In genomic region chr19:48954011-48954594, GRCh38 we compare ENCODE assay signal across 1 cellular context.
TF ChIP-seq lines count a peak whose summit lies in the region.

No MANE protein-coding gene starts in this region.

TF ChIP-seq in GM23338, 12 proteins besides CTCF, POLR2A, EP300 and RAD21 (continued from another document):
- TF ChIP-seq ETS1 (IDR thresholded peaks at IDR 0.05), result no peak
- TF ChIP-seq, protein P1, sequence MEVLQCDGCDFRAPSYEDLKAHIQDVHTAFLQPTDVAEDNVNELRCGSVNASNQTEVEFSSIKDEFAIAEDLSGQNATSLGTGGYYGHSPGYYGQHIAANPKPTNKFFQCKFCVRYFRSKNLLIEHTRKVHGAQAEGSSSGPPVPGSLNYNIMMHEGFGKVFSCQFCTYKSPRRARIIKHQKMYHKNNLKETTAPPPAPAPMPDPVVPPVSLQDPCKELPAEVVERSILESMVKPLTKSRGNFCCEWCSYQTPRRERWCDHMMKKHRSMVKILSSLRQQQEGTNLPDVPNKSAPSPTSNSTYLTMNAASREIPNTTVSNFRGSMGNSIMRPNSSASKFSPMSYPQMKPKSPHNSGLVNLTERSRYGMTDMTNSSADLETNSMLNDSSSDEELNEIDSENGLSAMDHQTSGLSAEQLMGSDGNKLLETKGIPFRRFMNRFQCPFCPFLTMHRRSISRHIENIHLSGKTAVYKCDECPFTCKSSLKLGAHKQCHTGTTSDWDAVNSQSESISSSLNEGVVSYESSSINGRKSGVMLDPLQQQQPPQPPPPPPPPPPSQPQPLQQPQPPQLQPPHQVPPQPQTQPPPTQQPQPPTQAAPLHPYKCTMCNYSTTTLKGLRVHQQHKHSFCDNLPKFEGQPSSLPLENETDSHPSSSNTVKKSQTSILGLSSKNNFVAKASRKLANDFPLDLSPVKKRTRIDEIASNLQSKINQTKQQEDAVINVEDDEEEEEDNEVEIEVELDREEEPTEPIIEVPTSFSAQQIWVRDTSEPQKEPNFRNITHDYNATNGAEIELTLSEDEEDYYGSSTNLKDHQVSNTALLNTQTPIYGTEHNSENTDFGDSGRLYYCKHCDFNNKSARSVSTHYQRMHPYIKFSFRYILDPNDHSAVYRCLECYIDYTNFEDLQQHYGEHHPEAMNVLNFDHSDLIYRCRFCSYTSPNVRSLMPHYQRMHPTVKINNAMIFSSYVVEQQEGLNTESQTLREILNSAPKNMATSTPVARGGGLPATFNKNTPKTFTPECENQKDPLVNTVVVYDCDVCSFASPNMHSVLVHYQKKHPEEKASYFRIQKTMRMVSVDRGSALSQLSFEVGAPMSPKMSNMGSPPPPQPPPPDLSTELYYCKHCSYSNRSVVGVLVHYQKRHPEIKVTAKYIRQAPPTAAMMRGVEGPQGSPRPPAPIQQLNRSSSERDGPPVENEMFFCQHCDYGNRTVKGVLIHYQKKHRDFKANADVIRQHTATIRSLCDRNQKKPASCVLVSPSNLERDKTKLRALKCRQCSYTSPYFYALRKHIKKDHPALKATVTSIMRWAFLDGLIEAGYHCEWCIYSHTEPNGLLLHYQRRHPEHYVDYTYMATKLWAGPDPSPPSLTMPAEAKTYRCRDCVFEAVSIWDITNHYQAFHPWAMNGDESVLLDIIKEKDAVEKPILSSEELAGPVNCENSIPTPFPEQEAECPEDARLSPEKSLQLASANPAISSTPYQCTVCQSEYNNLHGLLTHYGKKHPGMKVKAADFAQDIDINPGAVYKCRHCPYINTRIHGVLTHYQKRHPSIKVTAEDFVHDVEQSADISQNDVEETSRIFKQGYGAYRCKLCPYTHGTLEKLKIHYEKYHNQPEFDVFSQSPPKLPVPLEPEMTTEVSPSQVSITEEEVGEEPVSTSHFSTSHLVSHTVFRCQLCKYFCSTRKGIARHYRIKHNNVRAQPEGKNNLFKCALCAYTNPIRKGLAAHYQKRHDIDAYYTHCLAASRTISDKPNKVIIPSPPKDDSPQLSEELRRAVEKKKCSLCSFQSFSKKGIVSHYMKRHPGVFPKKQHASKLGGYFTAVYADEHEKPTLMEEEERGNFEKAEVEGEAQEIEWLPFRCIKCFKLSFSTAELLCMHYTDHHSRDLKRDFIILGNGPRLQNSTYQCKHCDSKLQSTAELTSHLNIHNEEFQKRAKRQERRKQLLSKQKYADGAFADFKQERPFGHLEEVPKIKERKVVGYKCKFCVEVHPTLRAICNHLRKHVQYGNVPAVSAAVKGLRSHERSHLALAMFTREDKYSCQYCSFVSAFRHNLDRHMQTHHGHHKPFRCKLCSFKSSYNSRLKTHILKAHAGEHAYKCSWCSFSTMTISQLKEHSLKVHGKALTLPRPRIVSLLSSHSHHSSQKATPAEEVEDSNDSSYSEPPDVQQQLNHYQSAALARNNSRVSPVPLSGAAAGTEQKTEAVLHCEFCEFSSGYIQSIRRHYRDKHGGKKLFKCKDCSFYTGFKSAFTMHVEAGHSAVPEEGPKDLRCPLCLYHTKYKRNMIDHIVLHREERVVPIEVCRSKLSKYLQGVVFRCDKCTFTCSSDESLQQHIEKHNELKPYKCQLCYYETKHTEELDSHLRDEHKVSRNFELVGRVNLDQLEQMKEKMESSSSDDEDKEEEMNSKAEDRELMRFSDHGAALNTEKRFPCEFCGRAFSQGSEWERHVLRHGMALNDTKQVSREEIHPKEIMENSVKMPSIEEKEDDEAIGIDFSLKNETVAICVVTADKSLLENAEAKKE (CRISPR knock-in tag; IDR thresholded peaks at IDR 0.05), result no peak
- no peak for TF ChIP-seq ZNF114 (CRISPR knock-in tag; IDR thresholded peaks at IDR 0.05)
- TF ChIP-seq JUNB (IDR thresholded peaks at IDR 0.05; ENCODE audit: unreplicated experiment), result no peak
- TF ChIP-seq ZNF331 (CRISPR knock-in tag; IDR thresholded peaks at IDR 0.05; ENCODE audit: low read depth), result no peak
- TF ChIP-seq REST (IDR thresholded peaks at IDR 0.05; ENCODE audit: unreplicated experiment), result no peak
- no peak for TF ChIP-seq POLR2AphosphoS5 (IDR thresholded peaks at IDR 0.05; ENCODE audit: low read depth)
- no peak for TF ChIP-seq NANOG (IDR thresholded peaks at IDR 0.05; ENCODE audit: borderline replicate concordance)
TF ChIP-seq in GM23338: peak in this region for 0.
